In genomic region chr1:20339811-20340457, GRCh38 we compare ENCODE assay signal across 1 cellular context.
TF ChIP-seq lines count a peak whose summit lies in the region.

No MANE protein-coding gene starts in this region.

TF ChIP-seq in WTC11, 78 proteins besides CTCF, POLR2A, EP300 and RAD21 (continued from another document):
- TF ChIP-seq ZNF281 (CRISPR knock-in tag; IDR thresholded peaks at IDR 0.05) (no peak), GABPB1 (CRISPR knock-in tag; IDR thresholded peaks at IDR 0.05) (no peak), PRRX2 (CRISPR knock-in tag; IDR thresholded peaks at IDR 0.05) (no peak), TCF7 (CRISPR knock-in tag; IDR thresholded peaks at IDR 0.05; ENCODE audit: low read depth) (no peak), GTF2I (CRISPR knock-in tag; conservative IDR thresholded peaks at IDR 0.05) (no peak), ZBTB21 (CRISPR knock-in tag; IDR thresholded peaks at IDR 0.05; ENCODE audit: borderline replicate concordance) (no peak), NR3C1 (CRISPR knock-in tag; conservative IDR thresholded peaks at IDR 0.05; ENCODE audit: low read depth) (no peak), FOXK1 (CRISPR knock-in tag; IDR thresholded peaks at IDR 0.05) (no peak), ETV6 (CRISPR knock-in tag; IDR thresholded peaks at IDR 0.05) (no peak), E2F5 (CRISPR knock-in tag; IDR thresholded peaks at IDR 0.05) (no peak), ZNF416 (CRISPR knock-in tag; IDR thresholded peaks at IDR 0.05) (no peak), ARID4B (CRISPR knock-in tag; IDR thresholded peaks at IDR 0.05; ENCODE audit: borderline replicate concordance) (no peak), CREM (CRISPR knock-in tag; IDR thresholded peaks at IDR 0.05) (no peak), ZNF317 (CRISPR knock-in tag; IDR thresholded peaks at IDR 0.05; ENCODE audit: borderline replicate concordance, low read depth) (no peak), SP1 (CRISPR knock-in tag; conservative IDR thresholded peaks at IDR 0.05) (no peak)
